ENCODE assay signal across 1 cellular context in genomic region chr6:99349620-99350141, GRCh38.
TF ChIP-seq lines count a peak whose summit lies in the region.

Gene FAXC (minus strand): TSS chr6:99349674. CDS start chr6:99349372, 302 bp downstream.

TF ChIP-seq in HepG2, 621 proteins besides CTCF, POLR2A, EP300 and RAD21 (continued from another document):
- TF ChIP-seq ZNF281 (CRISPR knock-in tag; IDR thresholded peaks at IDR 0.05; ENCODE audit: borderline replicate concordance) (no peak), ZNF512B (CRISPR knock-in tag; IDR thresholded peaks at IDR 0.05; ENCODE audit: borderline replicate concordance) (no peak), ZNF335 (CRISPR knock-in tag; IDR thresholded peaks at IDR 0.05) (no peak), ZNF672 (CRISPR knock-in tag; IDR thresholded peaks at IDR 0.05) (no peak), POGK (CRISPR knock-in tag; conservative IDR thresholded peaks at IDR 0.05) (no peak), ZNF746 (CRISPR knock-in tag; IDR thresholded peaks at IDR 0.05) (no peak), MTA1 (CRISPR knock-in tag; IDR thresholded peaks at IDR 0.05; ENCODE audit: borderline replicate concordance) (no peak), ZNF629 (CRISPR knock-in tag; conservative IDR thresholded peaks at IDR 0.05) (no peak), ZNF687 (CRISPR knock-in tag; IDR thresholded peaks at IDR 0.05) (peak; percentile 11; the same call in 1 of the 2 replicates), HNRNPH1 (optimal IDR thresholded peaks at IDR 0.05; ENCODE audit: low read depth, low read length) (no peak), MEIS1 (CRISPR knock-in tag; IDR thresholded peaks at IDR 0.05; ENCODE audit: borderline replicate concordance) (no peak), KDM3A (CRISPR knock-in tag; IDR thresholded peaks at IDR 0.05; ENCODE audit: low read depth) (no peak), ZNF331 (CRISPR knock-in tag; IDR thresholded peaks at IDR 0.05) (no peak), SRF (IDR thresholded peaks at IDR 0.05; ENCODE audit: low read depth, low read length) (no peak), ZNF800 (CRISPR knock-in tag; IDR thresholded peaks at IDR 0.05) (peak; percentile 59), ZBTB7B (CRISPR knock-in tag; IDR thresholded peaks at IDR 0.05) (no peak)
TF ChIP-seq in HepG2: peak in this region for 16.
